In the genomic region with DNA sequence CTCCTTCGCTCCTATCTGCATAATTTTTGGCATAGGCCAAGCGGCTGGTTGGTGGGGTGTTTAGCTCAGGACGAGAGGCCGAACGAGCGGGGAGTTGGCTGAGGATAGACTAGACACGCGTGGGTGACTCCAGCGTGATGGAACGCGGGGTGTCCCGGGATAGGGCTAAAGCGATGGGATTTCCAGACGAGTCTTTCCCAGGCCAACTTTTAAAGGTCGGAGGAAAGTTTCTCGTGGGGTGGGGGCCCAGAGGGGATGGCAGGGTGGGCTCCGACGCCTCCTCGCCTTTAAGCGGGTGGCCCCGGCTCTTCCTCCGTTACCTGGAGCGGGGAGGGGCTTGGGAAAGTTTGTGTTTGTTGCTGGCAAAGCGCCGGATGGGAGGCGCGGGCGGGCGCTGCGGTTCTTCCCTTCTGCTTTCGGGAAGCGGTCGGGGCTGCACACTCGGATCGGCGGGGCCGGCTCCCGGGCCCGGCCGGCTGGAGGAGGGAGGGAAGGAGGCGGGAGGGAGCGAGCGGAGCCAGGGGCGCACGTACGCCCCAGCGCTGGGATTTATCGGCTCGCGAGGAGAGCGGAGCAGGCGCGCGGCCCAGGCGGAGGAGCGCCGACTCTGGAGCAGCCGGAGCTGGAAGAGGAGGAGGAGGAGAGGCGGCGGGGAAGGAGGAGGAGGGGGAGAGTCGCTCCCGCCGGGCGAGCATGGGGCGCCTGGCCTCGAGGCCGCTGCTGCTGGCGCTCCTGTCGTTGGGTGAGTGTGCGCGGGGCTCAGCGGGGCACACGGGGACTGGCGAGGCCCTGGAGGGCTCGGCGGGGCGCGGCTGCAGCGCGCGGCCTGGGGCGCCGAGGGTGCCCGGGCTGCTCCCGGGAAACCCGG, we compare ENCODE assay signal across 1 cellular context.
TF ChIP-seq lines count a peak whose summit lies in the region.

A gene (plus strand): TSS at position 406 of the 868 bp plus-strand sequence. CDS start 288 bp downstream, at position 694.

TF ChIP-seq in HEK293, 187 proteins besides CTCF, POLR2A, EP300 and RAD21 (continued from another document and continues in another):
- TF ChIP-seq, protein P1, sequence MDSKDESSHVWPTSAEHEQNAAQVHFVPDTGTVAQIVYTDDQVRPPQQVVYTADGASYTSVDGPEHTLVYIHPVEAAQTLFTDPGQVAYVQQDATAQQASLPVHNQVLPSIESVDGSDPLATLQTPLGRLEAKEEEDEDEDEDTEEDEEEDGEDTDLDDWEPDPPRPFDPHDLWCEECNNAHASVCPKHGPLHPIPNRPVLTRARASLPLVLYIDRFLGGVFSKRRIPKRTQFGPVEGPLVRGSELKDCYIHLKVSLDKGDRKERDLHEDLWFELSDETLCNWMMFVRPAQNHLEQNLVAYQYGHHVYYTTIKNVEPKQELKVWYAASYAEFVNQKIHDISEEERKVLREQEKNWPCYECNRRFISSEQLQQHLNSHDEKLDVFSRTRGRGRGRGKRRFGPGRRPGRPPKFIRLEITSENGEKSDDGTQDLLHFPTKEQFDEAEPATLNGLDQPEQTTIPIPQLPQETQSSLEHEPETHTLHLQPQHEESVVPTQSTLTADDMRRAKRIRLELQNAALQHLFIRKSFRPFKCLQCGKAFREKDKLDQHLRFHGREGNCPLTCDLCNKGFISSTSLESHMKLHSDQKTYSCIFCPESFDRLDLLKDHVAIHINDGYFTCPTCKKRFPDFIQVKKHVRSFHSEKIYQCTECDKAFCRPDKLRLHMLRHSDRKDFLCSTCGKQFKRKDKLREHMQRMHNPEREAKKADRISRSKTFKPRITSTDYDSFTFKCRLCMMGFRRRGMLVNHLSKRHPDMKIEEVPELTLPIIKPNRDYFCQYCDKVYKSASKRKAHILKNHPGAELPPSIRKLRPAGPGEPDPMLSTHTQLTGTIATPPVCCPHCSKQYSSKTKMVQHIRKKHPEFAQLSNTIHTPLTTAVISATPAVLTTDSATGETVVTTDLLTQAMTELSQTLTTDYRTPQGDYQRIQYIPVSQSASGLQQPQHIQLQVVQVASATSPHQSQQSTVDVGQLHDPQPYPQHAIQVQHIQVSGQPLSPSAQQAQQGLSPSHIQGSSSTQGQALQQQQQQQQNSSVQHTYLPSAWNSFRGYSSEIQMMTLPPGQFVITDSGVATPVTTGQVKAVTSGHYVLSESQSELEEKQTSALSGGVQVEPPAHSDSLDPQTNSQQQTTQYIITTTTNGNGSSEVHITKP (tag by site-specific recombination; IDR thresholded peaks at IDR 0.05), result peak; percentile 45
- TF ChIP-seq, protein P2, sequence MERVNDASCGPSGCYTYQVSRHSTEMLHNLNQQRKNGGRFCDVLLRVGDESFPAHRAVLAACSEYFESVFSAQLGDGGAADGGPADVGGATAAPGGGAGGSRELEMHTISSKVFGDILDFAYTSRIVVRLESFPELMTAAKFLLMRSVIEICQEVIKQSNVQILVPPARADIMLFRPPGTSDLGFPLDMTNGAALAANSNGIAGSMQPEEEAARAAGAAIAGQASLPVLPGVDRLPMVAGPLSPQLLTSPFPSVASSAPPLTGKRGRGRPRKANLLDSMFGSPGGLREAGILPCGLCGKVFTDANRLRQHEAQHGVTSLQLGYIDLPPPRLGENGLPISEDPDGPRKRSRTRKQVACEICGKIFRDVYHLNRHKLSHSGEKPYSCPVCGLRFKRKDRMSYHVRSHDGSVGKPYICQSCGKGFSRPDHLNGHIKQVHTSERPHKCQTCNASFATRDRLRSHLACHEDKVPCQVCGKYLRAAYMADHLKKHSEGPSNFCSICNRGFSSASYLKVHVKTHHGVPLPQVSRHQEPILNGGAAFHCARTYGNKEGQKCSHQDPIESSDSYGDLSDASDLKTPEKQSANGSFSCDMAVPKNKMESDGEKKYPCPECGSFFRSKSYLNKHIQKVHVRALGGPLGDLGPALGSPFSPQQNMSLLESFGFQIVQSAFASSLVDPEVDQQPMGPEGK (tag by site-specific recombination; IDR thresholded peaks at IDR 0.05), result peak; percentile 83
- TF ChIP-seq ZNF239 (tag by site-specific recombination; IDR thresholded peaks at IDR 0.05) (no peak), ZNF112 (tag by site-specific recombination; IDR thresholded peaks at IDR 0.05) (no peak), ZNF561 (tag by site-specific recombination; IDR thresholded peaks at IDR 0.05; ENCODE audit: borderline replicate concordance) (no peak), ZNF600 (tag by site-specific recombination; IDR thresholded peaks at IDR 0.05) (peak; percentile 83; the same call in 1 of the 2 replicates), ZNF174 (tag by site-specific recombination; IDR thresholded peaks at IDR 0.05) (no peak), MYNN (tag by site-specific recombination; IDR thresholded peaks at IDR 0.05; ENCODE audit: borderline replicate concordance) (no peak), ZNF664 (tag by site-specific recombination; IDR thresholded peaks at IDR 0.05) (no peak), ZNF530 (tag by site-specific recombination; IDR thresholded peaks at IDR 0.05; ENCODE audit: low read depth) (no peak), ZBTB8A (tag by site-specific recombination; IDR thresholded peaks at IDR 0.05) (peak; percentile 88), ZNF202 (tag by site-specific recombination; IDR thresholded peaks at IDR 0.05; ENCODE audit: borderline replicate concordance) (no peak), EGR2 (tag by site-specific recombination; IDR thresholded peaks at IDR 0.05; ENCODE audit: low read depth) (peak; percentile 70), ZNF610 (tag by site-specific recombination; IDR thresholded peaks at IDR 0.05; ENCODE audit: borderline replicate concordance) (0 out of 2 replicates have a peak, but pooled peaks have one; percentile 43), ZNF23 (tag by site-specific recombination; IDR thresholded peaks at IDR 0.05; ENCODE audit: borderline replicate concordance) (no peak), ZNF19 (tag by site-specific recombination; IDR thresholded peaks at IDR 0.05; ENCODE audit: low read depth) (no peak), BCL11A (tag by site-specific recombination; IDR thresholded peaks at IDR 0.05; ENCODE audit: low read depth) (no peak), ZNF221 (tag by site-specific recombination; IDR thresholded peaks at IDR 0.05; ENCODE audit: borderline replicate concordance) (no peak), SCRT2 (tag by site-specific recombination; IDR thresholded peaks at IDR 0.05) (peak; percentile 16; the same call in 1 of the 2 replicates), GLI4 (tag by site-specific recombination; IDR thresholded peaks at IDR 0.05) (peak; percentile 62; the same call in 1 of the 2 replicates), ZNF324 (tag by site-specific recombination; IDR thresholded peaks at IDR 0.05) (0 out of 2 replicates have a peak, but pooled peaks have one; percentile 42)
- TF ChIP-seq, protein P3, sequence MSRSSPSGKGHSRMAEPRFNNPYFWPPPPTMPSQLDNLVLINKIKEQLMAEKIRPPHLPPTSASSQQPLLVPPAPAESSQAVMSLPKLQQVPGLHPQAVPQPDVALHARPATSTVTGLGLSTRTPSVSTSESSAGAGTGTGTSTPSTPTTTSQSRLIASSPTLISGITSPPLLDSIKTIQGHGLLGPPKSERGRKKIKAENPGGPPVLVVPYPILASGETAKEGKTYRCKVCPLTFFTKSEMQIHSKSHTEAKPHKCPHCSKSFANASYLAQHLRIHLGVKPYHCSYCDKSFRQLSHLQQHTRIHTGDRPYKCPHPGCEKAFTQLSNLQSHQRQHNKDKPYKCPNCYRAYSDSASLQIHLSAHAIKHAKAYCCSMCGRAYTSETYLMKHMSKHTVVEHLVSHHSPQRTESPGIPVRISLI (tag by site-specific recombination; IDR thresholded peaks at IDR 0.05), result no peak
- TF ChIP-seq, protein P4, sequence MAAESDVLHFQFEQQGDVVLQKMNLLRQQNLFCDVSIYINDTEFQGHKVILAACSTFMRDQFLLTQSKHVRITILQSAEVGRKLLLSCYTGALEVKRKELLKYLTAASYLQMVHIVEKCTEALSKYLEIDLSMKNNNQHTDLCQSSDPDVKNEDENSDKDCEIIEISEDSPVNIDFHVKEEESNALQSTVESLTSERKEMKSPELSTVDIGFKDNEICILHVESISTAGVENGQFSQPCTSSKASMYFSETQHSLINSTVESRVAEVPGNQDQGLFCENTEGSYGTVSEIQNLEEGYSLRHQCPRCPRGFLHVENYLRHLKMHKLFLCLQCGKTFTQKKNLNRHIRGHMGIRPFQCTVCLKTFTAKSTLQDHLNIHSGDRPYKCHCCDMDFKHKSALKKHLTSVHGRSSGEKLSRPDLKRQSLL (tag by site-specific recombination; IDR thresholded peaks at IDR 0.05), result peak; percentile 60; the same call in 1 of the 2 replicates
- TF ChIP-seq, protein P5, sequence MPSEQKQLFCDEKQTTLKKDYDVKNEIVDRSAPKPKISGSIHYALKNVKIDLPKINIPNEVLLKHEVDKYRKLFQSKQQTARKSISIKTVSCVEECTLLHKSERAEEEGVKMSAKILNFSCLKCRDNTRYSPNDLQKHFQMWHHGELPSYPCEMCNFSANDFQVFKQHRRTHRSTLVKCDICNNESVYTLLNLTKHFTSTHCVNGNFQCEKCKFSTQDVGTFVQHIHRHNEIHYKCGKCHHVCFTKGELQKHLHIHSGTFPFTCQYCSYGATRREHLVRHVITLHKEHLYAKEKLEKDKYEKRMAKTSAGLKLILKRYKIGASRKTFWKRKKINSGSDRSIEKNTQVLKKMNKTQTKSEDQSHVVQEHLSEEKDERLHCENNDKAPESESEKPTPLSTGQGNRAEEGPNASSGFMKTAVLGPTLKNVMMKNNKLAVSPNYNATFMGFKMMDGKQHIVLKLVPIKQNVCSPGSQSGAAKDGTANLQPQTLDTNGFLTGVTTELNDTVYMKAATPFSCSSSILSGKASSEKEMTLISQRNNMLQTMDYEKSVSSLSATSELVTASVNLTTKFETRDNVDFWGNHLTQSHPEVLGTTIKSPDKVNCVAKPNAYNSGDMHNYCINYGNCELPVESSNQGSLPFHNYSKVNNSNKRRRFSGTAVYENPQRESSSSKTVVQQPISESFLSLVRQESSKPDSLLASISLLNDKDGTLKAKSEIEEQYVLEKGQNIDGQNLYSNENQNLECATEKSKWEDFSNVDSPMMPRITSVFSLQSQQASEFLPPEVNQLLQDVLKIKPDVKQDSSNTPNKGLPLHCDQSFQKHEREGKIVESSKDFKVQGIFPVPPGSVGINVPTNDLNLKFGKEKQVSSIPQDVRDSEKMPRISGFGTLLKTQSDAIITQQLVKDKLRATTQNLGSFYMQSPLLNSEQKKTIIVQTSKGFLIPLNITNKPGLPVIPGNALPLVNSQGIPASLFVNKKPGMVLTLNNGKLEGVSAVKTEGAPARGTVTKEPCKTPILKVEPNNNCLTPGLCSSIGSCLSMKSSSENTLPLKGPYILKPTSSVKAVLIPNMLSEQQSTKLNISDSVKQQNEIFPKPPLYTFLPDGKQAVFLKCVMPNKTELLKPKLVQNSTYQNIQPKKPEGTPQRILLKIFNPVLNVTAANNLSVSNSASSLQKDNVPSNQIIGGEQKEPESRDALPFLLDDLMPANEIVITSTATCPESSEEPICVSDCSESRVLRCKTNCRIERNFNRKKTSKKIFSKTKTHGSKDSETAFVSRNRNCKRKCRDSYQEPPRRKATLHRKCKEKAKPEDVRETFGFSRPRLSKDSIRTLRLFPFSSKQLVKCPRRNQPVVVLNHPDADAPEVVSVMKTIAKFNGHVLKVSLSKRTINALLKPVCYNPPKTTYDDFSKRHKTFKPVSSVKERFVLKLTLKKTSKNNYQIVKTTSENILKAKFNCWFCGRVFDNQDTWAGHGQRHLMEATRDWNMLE (tag by site-specific recombination; conservative IDR thresholded peaks at IDR 0.05; ENCODE audit: low read depth), result 0 out of 2 replicates have a peak, but pooled peaks have one; percentile 11
- TF ChIP-seq, protein P6, sequence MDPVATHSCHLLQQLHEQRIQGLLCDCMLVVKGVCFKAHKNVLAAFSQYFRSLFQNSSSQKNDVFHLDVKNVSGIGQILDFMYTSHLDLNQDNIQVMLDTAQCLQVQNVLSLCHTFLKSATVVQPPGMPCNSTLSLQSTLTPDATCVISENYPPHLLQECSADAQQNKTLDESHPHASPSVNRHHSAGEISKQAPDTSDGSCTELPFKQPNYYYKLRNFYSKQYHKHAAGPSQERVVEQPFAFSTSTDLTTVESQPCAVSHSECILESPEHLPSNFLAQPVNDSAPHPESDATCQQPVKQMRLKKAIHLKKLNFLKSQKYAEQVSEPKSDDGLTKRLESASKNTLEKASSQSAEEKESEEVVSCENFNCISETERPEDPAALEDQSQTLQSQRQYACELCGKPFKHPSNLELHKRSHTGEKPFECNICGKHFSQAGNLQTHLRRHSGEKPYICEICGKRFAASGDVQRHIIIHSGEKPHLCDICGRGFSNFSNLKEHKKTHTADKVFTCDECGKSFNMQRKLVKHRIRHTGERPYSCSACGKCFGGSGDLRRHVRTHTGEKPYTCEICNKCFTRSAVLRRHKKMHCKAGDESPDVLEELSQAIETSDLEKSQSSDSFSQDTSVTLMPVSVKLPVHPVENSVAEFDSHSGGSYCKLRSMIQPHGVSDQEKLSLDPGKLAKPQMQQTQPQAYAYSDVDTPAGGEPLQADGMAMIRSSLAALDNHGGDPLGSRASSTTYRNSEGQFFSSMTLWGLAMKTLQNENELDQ (tag by site-specific recombination; IDR thresholded peaks at IDR 0.05; ENCODE audit: low read depth), result no peak
- TF ChIP-seq, protein P7, sequence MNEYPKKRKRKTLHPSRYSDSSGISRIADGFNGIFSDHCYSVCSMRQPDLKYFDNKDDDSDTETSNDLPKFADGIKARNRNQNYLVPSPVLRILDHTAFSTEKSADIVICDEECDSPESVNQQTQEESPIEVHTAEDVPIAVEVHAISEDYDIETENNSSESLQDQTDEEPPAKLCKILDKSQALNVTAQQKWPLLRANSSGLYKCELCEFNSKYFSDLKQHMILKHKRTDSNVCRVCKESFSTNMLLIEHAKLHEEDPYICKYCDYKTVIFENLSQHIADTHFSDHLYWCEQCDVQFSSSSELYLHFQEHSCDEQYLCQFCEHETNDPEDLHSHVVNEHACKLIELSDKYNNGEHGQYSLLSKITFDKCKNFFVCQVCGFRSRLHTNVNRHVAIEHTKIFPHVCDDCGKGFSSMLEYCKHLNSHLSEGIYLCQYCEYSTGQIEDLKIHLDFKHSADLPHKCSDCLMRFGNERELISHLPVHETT (tag by site-specific recombination; IDR thresholded peaks at IDR 0.05), result no peak
- TF ChIP-seq, protein P8, sequence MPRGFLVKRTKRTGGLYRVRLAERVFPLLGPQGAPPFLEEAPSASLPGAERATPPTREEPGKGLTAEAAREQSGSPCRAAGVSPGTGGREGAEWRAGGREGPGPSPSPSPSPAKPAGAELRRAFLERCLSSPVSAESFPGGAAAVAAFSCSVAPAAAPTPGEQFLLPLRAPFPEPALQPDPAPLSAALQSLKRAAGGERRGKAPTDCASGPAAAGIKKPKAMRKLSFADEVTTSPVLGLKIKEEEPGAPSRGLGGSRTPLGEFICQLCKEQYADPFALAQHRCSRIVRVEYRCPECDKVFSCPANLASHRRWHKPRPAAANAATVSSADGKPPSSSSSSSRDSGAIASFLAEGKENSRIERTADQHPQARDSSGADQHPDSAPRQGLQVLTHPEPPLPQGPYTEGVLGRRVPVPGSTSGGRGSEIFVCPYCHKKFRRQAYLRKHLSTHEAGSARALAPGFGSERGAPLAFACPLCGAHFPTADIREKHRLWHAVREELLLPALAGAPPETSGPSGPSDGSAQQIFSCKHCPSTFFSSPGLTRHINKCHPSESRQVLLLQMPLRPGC (tag by site-specific recombination; IDR thresholded peaks at IDR 0.05), result peak; percentile 43; the same call in 1 of the 2 replicates
- TF ChIP-seq, protein P9, sequence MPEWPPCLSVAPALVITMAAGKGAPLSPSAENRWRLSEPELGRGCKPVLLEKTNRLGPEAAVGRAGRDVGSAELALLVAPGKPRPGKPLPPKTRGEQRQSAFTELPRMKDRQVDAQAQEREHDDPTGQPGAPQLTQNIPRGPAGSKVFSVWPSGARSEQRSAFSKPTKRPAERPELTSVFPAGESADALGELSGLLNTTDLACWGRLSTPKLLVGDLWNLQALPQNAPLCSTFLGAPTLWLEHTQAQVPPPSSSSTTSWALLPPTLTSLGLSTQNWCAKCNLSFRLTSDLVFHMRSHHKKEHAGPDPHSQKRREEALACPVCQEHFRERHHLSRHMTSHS (tag by site-specific recombination; IDR thresholded peaks at IDR 0.05), result no peak
